ENCODE assay signal across 8 cellular contexts in the genomic region with DNA sequence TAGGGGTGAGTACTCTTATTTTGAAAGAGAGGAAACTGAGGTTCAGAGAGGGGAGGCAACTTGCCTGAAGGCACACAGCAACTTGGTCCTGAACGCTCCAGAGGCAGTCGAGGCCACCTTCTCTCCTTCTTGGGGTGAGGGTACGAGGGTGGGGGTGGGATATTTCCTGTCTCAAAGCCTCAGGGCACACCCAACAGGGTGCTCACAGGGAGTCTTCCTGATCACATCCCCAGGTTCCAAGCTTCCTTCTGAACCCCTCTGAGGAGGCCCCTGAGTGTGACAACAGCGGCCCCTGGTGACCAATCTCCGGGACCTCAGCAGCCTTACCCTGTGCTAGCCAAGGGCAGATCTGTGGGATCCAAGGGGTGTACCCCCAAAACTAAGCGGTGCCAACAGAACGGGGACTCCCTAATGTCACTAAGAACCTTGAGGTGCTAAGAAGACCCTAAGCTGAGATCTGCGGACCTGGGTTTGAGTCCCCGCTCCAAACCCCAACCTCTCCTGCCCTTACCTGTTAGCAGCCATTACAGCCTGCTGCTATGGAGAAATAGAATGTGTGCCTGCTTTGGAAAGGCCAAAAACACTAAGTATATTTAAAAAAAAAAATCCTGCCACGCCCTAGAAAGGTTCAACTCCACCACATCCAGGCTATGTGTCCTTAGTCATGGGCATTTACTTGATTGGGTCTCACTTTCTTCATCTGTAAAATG. TPM values are rescaled to one million over a fixed set of nuclear protein-coding genes. Genes with fewer than 3 reads are reported as not detected.
DNase-seq lines count a peak whose midpoint lies in the region; ATAC-seq and TF ChIP-seq lines count a peak whose summit lies in the region.

No MANE protein-coding gene starts in this region.

- CTCF ChIA-PET in activated CD8-positive, alpha-beta T cell treated with anti-CD3 and anti-CD28 coated beads for 36 hours (lab: Charles Lee) = interaction anchor here (0.6 to 7.4 kb wide), 31 partner anchors 10 to 355 kb away, joined by 3 to 59 read pairs (median 5); a partner anchor contains a TSS

- ATAC-seq in activated CD8-positive, alpha-beta T cell treated with anti-CD3 and anti-CD28 coated beads for 36 hours = peak; percentile 80
- peak; percentile 88 for ATAC-seq in effector memory CD8-positive, alpha-beta T cell (replicated peaks)
- no peak for ATAC-seq in HG02588 (IDR thresholded peaks at IDR 0.05; ENCODE audit: unreplicated experiment)

- no peaks in the 10 kb centered on the region for H3K36me3 Mint-ChIP-seq in activated CD8-positive, alpha-beta T cell treated with anti-CD3 and anti-CD28 coated beads for 36 hours (ENCODE audit: low read depth)
- peaks cover 2% of the 10 kb centered on the region for H3K36me3 Mint-ChIP-seq in effector memory CD8-positive, alpha-beta T cell (ENCODE audit: insufficient read depth)
- no peaks in the 10 kb centered on the region for H3K36me3 Mint-ChIP-seq in mesothelial cell of epicardium

- DNase-seq in Ammon's horn (ENCODE audit: low spot score) (peak; percentile 81), GOT3 (lab: John Stamatoyannopoulos, UW) (peak; percentile 8), NCI-H526 treated with DMSO at 0.1 percent for 48 hours (lab: John Stamatoyannopoulos, UW) (peak; percentile 16), mesothelial cell of epicardium (ENCODE audit: low spot score in 2 of 2, unreplicated experiment in 2 of 2) (peak; percentile 59 to 84)
- peak; percentile 83 for DNase-seq in activated CD8-positive, alpha-beta T cell treated with anti-CD3 and anti-CD28 coated beads for 36 hours
- DNase-seq in effector memory CD8-positive, alpha-beta T cell = peak; percentile 63 to 70 (median 66)
- peak; percentile 37 to 50 for DNase-seq in stimulated activated CD8-positive, alpha-beta memory T cell treated with anti-CD3 and anti-CD28 coated beads, Interleukin-15, amount 100 ng/mL, for 48 hours (ENCODE audit: low read depth in 2 of 2)

- H3K27ac Mint-ChIP-seq in activated CD8-positive, alpha-beta T cell treated with anti-CD3 and anti-CD28 coated beads for 36 hours = no peak overlapping the region
- H3K27ac Mint-ChIP-seq in effector memory CD8-positive, alpha-beta T cell = no peak overlapping the region
- H3K27ac Mint-ChIP-seq in mesothelial cell of epicardium = no peak overlapping the region

- no peaks in the 10 kb centered on the region for H3K27me3 Mint-ChIP-seq in activated CD8-positive, alpha-beta T cell treated with anti-CD3 and anti-CD28 coated beads for 36 hours
- no peaks in the 10 kb centered on the region for H3K27me3 Mint-ChIP-seq in effector memory CD8-positive, alpha-beta T cell
- peaks cover 7% of the 10 kb centered on the region for H3K27me3 Mint-ChIP-seq in mesothelial cell of epicardium (ENCODE audit: low read depth)

- no peak overlapping the region for H3K4me3 Mint-ChIP-seq in activated CD8-positive, alpha-beta T cell treated with anti-CD3 and anti-CD28 coated beads for 36 hours
- H3K4me3 Mint-ChIP-seq in effector memory CD8-positive, alpha-beta T cell = no peak overlapping the region
- no peak overlapping the region for H3K4me3 Mint-ChIP-seq in mesothelial cell of epicardium

- H3K9me3 Mint-ChIP-seq in activated CD8-positive, alpha-beta T cell treated with anti-CD3 and anti-CD28 coated beads for 36 hours = no peaks in the 10 kb centered on the region
- no peaks in the 10 kb centered on the region for H3K9me3 Mint-ChIP-seq in effector memory CD8-positive, alpha-beta T cell
- no peaks in the 10 kb centered on the region for H3K9me3 Mint-ChIP-seq in mesothelial cell of epicardium

- intact Hi-C loops in activated CD8-positive, alpha-beta T cell treated with anti-CD3 and anti-CD28 coated beads for 36 hours (cut with micrococcal nuclease) = loop anchor here (5.0 kb wide), 2 partner anchors 178 to 258 kb away; no protein-coding TSS in a partner anchor

- peak; percentile 78 for TF ChIP-seq CTCF in activated CD8-positive, alpha-beta T cell treated with anti-CD3 and anti-CD28 coated beads for 36 hours (IDR thresholded peaks at IDR 0.05)
- TF ChIP-seq CTCF in mesothelial cell of epicardium (IDR thresholded peaks at IDR 0.05; ENCODE audit: unreplicated experiment) = peak; percentile 60

- POLR2A ChIA-PET in activated CD8-positive, alpha-beta T cell treated with anti-CD3 and anti-CD28 coated beads for 36 hours (lab: Charles Lee) = no interaction called here

- peaks cover 5% of the 10 kb centered on the region for H3K4me1 Mint-ChIP-seq in activated CD8-positive, alpha-beta T cell treated with anti-CD3 and anti-CD28 coated beads for 36 hours (ENCODE audit: low read depth)
- peaks cover 6 to 10% of the 10 kb centered on the region in 2 donors for H3K4me1 Mint-ChIP-seq in effector memory CD8-positive, alpha-beta T cell (ENCODE audit: low read depth in 2 of 2)
- H3K4me1 Mint-ChIP-seq in mesothelial cell of epicardium = no peaks in the 10 kb centered on the region

RNA-seq across cellular contexts. Expression of a gene that starts 57.9 kb away (rescaled TPM):
- not detected for total RNA-seq in activated CD8-positive, alpha-beta T cell treated with anti-CD3 and anti-CD28 coated beads for 36 hours
- total RNA-seq in mesothelial cell of epicardium = 3.7 to 4.3 TPM (median 4.1 TPM) in 3 replicates

Comparison
In these comparisons a context has a peak if more than half of its experiments do, and no peak if none do; other contexts are left out.
1. DNase-seq: peak in every context shown above with its lines; median percentile 83 in activated CD8-positive, alpha-beta T cell treated with anti-CD3 and anti-CD28 coated beads for 36 hours; 81 in Ammon's horn; 72 in mesothelial cell of epicardium; 66 in effector memory CD8-positive, alpha-beta T cell; 44 in stimulated activated CD8-positive, alpha-beta memory T cell treated with anti-CD3 and anti-CD28 coated beads, Interleukin-15, amount 100 ng/mL, for 48 hours; 16 in NCI-H526 treated with DMSO at 0.1 percent for 48 hours; 8 in GOT3.